Comparison of ENCODE assay signal across 11 cellular contexts in genomic region chr2:10493075-10493635, GRCh38. TPM values are rescaled to one million over a fixed set of nuclear protein-coding genes. Genes with fewer than 3 reads are reported as not detected.
A peak's percentile ranks its signal among the peaks of the same experiment; 100 is the strongest.
DNase-seq lines count a peak whose midpoint lies in the region; ATAC-seq, FAIRE-seq and TF ChIP-seq lines count a peak whose summit lies in the region.
"Had no signal": no experiment of that assay in that cellular context is flagged by ENCODE, and none has a peak within 500 bp of the region (broad histone marks: within the 10 kb centered on the region; RNA-seq: fewer than 3 reads in every experiment).

No MANE protein-coding gene starts in this region.

- no peaks in the 10 kb centered on the region for H4K20me1 ChIP-seq in keratinocyte (ENCODE audit: control insufficient read depth, extremely low read depth, insufficient read depth, low read length)

- H3K36me3 ChIP-seq in CD4-positive, CD25-positive, alpha-beta regulatory T cell (ENCODE audit: control insufficient read depth, insufficient read depth, low read length), result no peaks in the 10 kb centered on the region
- H3K36me3 ChIP-seq in RWPE2 (ENCODE audit: low read depth) (no peaks in the 10 kb centered on the region), keratinocyte (ENCODE audit: control insufficient read depth in 2 of 2, extremely low read depth in 1 of 2, insufficient read depth in 2 of 2, low read length in 2 of 2) (no peaks in the 10 kb centered on the region)
- H3K36me3 ChIP-seq: cardiac muscle cell, esophagus squamous epithelium had no signal

- H3K4me3 ChIP-seq in CD4-positive, CD25-positive, alpha-beta regulatory T cell (ENCODE audit: low read depth, low read length), result no peak overlapping the region
- H3K4me3 ChIP-seq in RWPE2 (ENCODE audit: severe bottlenecking), result no peak overlapping the region
- no peak overlapping the region for H3K4me3 ChIP-seq in keratinocyte (ENCODE audit: control insufficient read depth in 2 of 3, extremely low read depth in 1 of 3, insufficient read depth in 2 of 3, low read depth in 1 of 3, low read length in 3 of 3)
- H3K4me3 ChIP-seq: cardiac muscle cell, esophagus squamous epithelium had no signal

- no peaks in the 10 kb centered on the region for H3K9me3 ChIP-seq in CD4-positive, CD25-positive, alpha-beta regulatory T cell (ENCODE audit: control insufficient read depth in 2 of 2, low read length in 2 of 2)
- no peaks in the 10 kb centered on the region for H3K9me3 ChIP-seq in RWPE2 (ENCODE audit: severe bottlenecking)
- H3K9me3 ChIP-seq in keratinocyte (ENCODE audit: control insufficient read depth, low read depth, low read length), result no peaks in the 10 kb centered on the region

- H3K79me2 ChIP-seq in keratinocyte (ENCODE audit: control insufficient read depth, insufficient read depth, low read length), result no peaks in the 10 kb centered on the region

- TF ChIP-seq CTCF in RWPE2 (IDR thresholded peaks at IDR 0.05; ENCODE audit: poor library complexity, severe bottlenecking) (no peak), keratinocyte (optimal IDR thresholded peaks at IDR 0.05 in 1 of 3, IDR thresholded peaks at IDR 0.05 in 1 of 3, conservative IDR thresholded peaks at IDR 0.05 in 1 of 3; ENCODE audit: extremely low read depth in 1 of 3, insufficient read depth in 2 of 3, low read length in 3 of 3) (no peak)

- no peak for FAIRE-seq in keratinocyte (lab: Jason Lieb, UNC)
- no peak for FAIRE-seq in urothelium cell line (lab: Jason Lieb, UNC)

- H3K4me2 ChIP-seq in keratinocyte (ENCODE audit: control insufficient read depth, extremely low read depth, insufficient read depth, low read depth, low read length), result peak overlapping the region; percentile 63

- H2AFZ ChIP-seq in keratinocyte (ENCODE audit: control insufficient read depth, low read length), result no peak overlapping the region

- peak overlapping the region; percentile 84 to 96 (median 94) for H3K27ac Mint-ChIP-seq in CD4-positive, CD25-positive, alpha-beta regulatory T cell

- peaks cover 0 to 10% (median 0%) of the 10 kb centered on the region in 7 donors for H3K9me3 Mint-ChIP-seq in CD4-positive, CD25-positive, alpha-beta regulatory T cell

- peak overlapping the region; percentile 85 for H3K27ac ChIP-seq in CD4-positive, CD25-positive, alpha-beta regulatory T cell (ENCODE audit: insufficient read depth, low read length, poor library complexity, severe bottlenecking)
- peak overlapping the region; percentile 50 for H3K27ac ChIP-seq in RWPE2 (ENCODE audit: poor library complexity, severe bottlenecking)
- peak overlapping the region; percentile 87 for H3K27ac ChIP-seq in keratinocyte (ENCODE audit: control insufficient read depth, insufficient read depth, low read length)
- H3K27ac ChIP-seq: cardiac muscle cell had no signal

- no peaks in the 10 kb centered on the region for H3K27me3 ChIP-seq in CD4-positive, CD25-positive, alpha-beta regulatory T cell (ENCODE audit: control insufficient read depth, insufficient read depth, low read length)
- H3K27me3 ChIP-seq in RWPE2 (ENCODE audit: insufficient read depth, poor library complexity, severe bottlenecking) (no peaks in the 10 kb centered on the region), keratinocyte (ENCODE audit: control insufficient read depth, extremely low read depth, insufficient read depth, low read length) (no peaks in the 10 kb centered on the region)

- H3K4me1 ChIP-seq in CD4-positive, CD25-positive, alpha-beta regulatory T cell (ENCODE audit: control insufficient read depth, insufficient read depth, low read length, poor library complexity, severe bottlenecking), result peaks cover 32% of the 10 kb centered on the region
- H3K4me1 ChIP-seq in RWPE2 (ENCODE audit: insufficient read depth, poor library complexity, severe bottlenecking), result peaks cover 20% of the 10 kb centered on the region
- H3K4me1 ChIP-seq in keratinocyte (ENCODE audit: control insufficient read depth, extremely low read depth, insufficient read depth, low read length), result peaks cover 34% of the 10 kb centered on the region

- H3K9ac ChIP-seq in keratinocyte (ENCODE audit: control insufficient read depth, extremely low read depth, insufficient read depth, low read length), result peak overlapping the region; percentile 65

- H3K9me1 ChIP-seq in keratinocyte (ENCODE audit: control insufficient read depth, extremely low read depth, insufficient read depth, low read length), result no peaks in the 10 kb centered on the region

- H3K36me3 Mint-ChIP-seq in CD4-positive, CD25-positive, alpha-beta regulatory T cell, result no peaks in the 10 kb centered on the region

- no peak for ATAC-seq in CD4-positive, CD25-positive, alpha-beta regulatory T cell (ENCODE audit: low read depth in 2 of 2)
- peak; percentile 9 for ATAC-seq in GM18867 (IDR thresholded peaks at IDR 0.05; ENCODE audit: unreplicated experiment)
- ATAC-seq in RWPE2 (ENCODE audit: low read depth), result peak; percentile 53
- no peak for ATAC-seq in GM21390 (IDR thresholded peaks at IDR 0.05; ENCODE audit: unreplicated experiment)
- ATAC-seq in GM21619 (IDR thresholded peaks at IDR 0.05; ENCODE audit: unreplicated experiment), result no peak

- DNase-seq in CD4-positive, CD25-positive, alpha-beta regulatory T cell, result no peak
- DNase-seq in RWPE2 (ENCODE audit: low spot score), result no peak
- DNase-seq in keratinocyte (ENCODE audit: low read depth, low spot score), result peak; percentile 57
- DNase-seq in urothelium cell line (ENCODE audit: low spot score), result no peak
- no peak for DNase-seq in activated T-cell treated with anti-CD3 and anti-CD28 coated beads, Interleukin-2, amount 50 U/mL, for 1 hour
- DNase-seq: NCI-H146 had no signal

- peaks cover 5 to 44% (median 24%) of the 10 kb centered on the region in 4 donors for H3K4me1 Mint-ChIP-seq in CD4-positive, CD25-positive, alpha-beta regulatory T cell

- dilution Hi-C loops in keratinocyte (cut with MboI; ENCODE audit: extremely low pct_ligation_motif_present, low sequenced_read_pairs), result no loop called here

- peaks cover 24% of the 10 kb centered on the region for H3K27me3 Mint-ChIP-seq in CD4-positive, CD25-positive, alpha-beta regulatory T cell

- H3K4me3 Mint-ChIP-seq in CD4-positive, CD25-positive, alpha-beta regulatory T cell, result peak overlapping the region; percentile 12 to 68 (median 54)

RNA-seq across cellular contexts. Expression of gene ODC1, which starts 45.0 kb away (rescaled TPM):
- 105 TPM for total RNA-seq in CD4-positive, CD25-positive, alpha-beta regulatory T cell
- polyA plus RNA-seq in CD4-positive, CD25-positive, alpha-beta regulatory T cell, result 100 to 1,000 TPM in 2 of 4 donors, 10 to 100 TPM in 2; 74.1 to 113 (median 92.6) TPM
- 501 to 637 TPM (median 613 TPM) in 3 replicates for polyA plus RNA-seq in keratinocyte
- 17.0 TPM for polyA plus RNA-seq in keratinocyte (2011; ENCODE audit: low read depth)
- 683 and 864 TPM in 2 replicates for polyA plus RNA-seq in keratinocyte (2011; cell fraction: cytosol; rRNA removed)
- 272 and 323 TPM in 2 replicates for polyA plus RNA-seq in keratinocyte (2011; cell fraction: nucleus; rRNA removed)
- 36.4 and 382 TPM in 2 replicates for polyA plus RNA-seq in keratinocyte (2012; ENCODE audit: low replicate concordance)
- 222 to 540 TPM (median 484 TPM) in 3 replicates for polyA minus RNA-seq in keratinocyte
- polyA minus RNA-seq in keratinocyte (2011; cell fraction: cytosol; rRNA and poly(A)+ RNA removed), result 366 TPM
- polyA minus RNA-seq in keratinocyte (2011; cell fraction: nucleus; rRNA and poly(A)+ RNA removed), result 86.1 and 158 TPM in 2 replicates

Comparison
In these comparisons a context has a peak if more than half of its experiments do, and no peak if none do; other contexts are left out.
1. ATAC-seq: peak in GM18867 (single experiment) and RWPE2 (single experiment); none in CD4-positive, CD25-positive, alpha-beta regulatory T cell (0 of 2), GM21390 (single experiment) and GM21619 (single experiment).
2. Peak in every context shown above with its lines, with median percentiles within 50 percentile points of each other: H3K27ac ChIP-seq.